ENCODE assay signal across 21 cellular contexts in genomic region chr3:133845127-133845526, GRCh38. TPM values are rescaled to one million over a fixed set of nuclear protein-coding genes. Genes with fewer than 3 reads are reported as not detected.
"Had no signal": no experiment of that assay in that cellular context is flagged by ENCODE, and none has a peak within 500 bp of the region (broad histone marks: within the 10 kb centered on the region; RNA-seq: fewer than 3 reads in every experiment).

No MANE protein-coding gene starts in this region.

- H3K4me1 ChIP-seq: SJSA1 had no signal

- H3K9me3 ChIP-seq: MG63, SJSA1 had no signal

- H3K4me3 ChIP-seq: MG63, SJSA1, SK-N-MC had no signal

- H3K36me3 ChIP-seq: MG63, SJSA1 had no signal

- H3K27ac ChIP-seq: SJSA1, SK-N-MC had no signal

- FAIRE-seq: HepG2, RCC 7860 had no signal

- H3K27me3 ChIP-seq: MG63 had no signal

- DNase-seq: IMR-90, Karpas-422, KG1, MG63, NCI-H1092, NCI-H1105 treated with DMSO at 0.1 percent for 48 hours, NCI-H1417 treated with DMSO at 0.1 percent for 48 hours, NCI-H146, NCI-H1694 treated with DMSO at 0.1 percent for 48 hours, NCI-H1930, NCI-H2081, NCI-H2107, NCI-H2227 treated with DMSO at 0.1 percent for 48 hours, NCI-H526, Right ventricle myocardium superior, RPMI8226, SIG-M5 had no signal

- ATAC-seq: HepG2 had no signal

RNA-seq across cellular contexts. Expression of gene RAB6B, which starts 50.6 kb away (rescaled TPM):
- total RNA-seq: HepG2 had no signal
